In genomic region chr13:86563308-86563707, GRCh38 we compare ENCODE assay signal across 17 cellular contexts.
DNase-seq lines count a peak whose midpoint lies in the region; ATAC-seq and TF ChIP-seq lines count a peak whose summit lies in the region.
"Had no signal": no experiment of that assay in that cellular context is flagged by ENCODE, and none has a peak within 500 bp of the region (broad histone marks: within the 10 kb centered on the region; RNA-seq: fewer than 3 reads in every experiment).

No MANE protein-coding gene starts in this region.

- no peak for ATAC-seq in GM18873 (IDR thresholded peaks at IDR 0.05; ENCODE audit: low FRiP score, unreplicated experiment)
- ATAC-seq: left colon had no signal

- no peak overlapping the region for H3K4me3 ChIP-seq in AG10803 (ENCODE audit: low read length)
- no peak overlapping the region for H3K4me3 ChIP-seq in BE2C (ENCODE audit: low read depth, low read length)
- no peak overlapping the region for H3K4me3 ChIP-seq in brain microvascular endothelial cell (ENCODE audit: low read depth, low read length)
- H3K4me3 ChIP-seq: dorsolateral prefrontal cortex, esophagus squamous epithelium had no signal

- peak; percentile 43 for DNase-seq in AG10803 (ENCODE audit: low read depth)
- peak; percentile 14 for DNase-seq in LHCN-M2 (ENCODE audit: low read depth)
- peak; percentile 80 for DNase-seq in astrocyte of the hippocampus (ENCODE audit: low read depth, low spot score)
- peak; percentile 50 for DNase-seq in glomerular visceral epithelial cell (ENCODE audit: extremely low spot score)
- DNase-seq in BE2C: no peak
- DNase-seq in brain microvascular endothelial cell: no peak
- no peak for DNase-seq in NCI-H2227 (lab: John Stamatoyannopoulos, UW; ENCODE audit: unreplicated experiment)
- DNase-seq: activated CD4-positive, alpha-beta T cell treated with anti-CD3 and anti-CD28 coated beads, Interleukin-2, amount 50 U/mL, for 48 hours; activated naive CD4-positive, alpha-beta T cell treated with anti-CD3 and anti-CD28 coated beads, Interleukin-2, amount 50 U/mL, for 16 hours; activated T-cell treated with anti-CD3 and anti-CD28 coated beads, Interleukin-2, amount 50 U/mL, for 24 hours; dorsolateral prefrontal cortex; esophagus squamous epithelium; left colon; NCI-H82; nucleus accumbens had no signal

- no peak overlapping the region for H3K27ac ChIP-seq in brain microvascular endothelial cell
- H3K27ac ChIP-seq: dorsolateral prefrontal cortex, esophagus squamous epithelium, KMS-11 had no signal

- H3K27me3 ChIP-seq in BE2C: no peaks in the 10 kb centered on the region
- no peaks in the 10 kb centered on the region for H3K27me3 ChIP-seq in brain microvascular endothelial cell (replicated peaks)
- H3K27me3 ChIP-seq: dorsolateral prefrontal cortex, esophagus squamous epithelium had no signal

- in situ Hi-C loops in brain microvascular endothelial cell (cut with HindIII; ENCODE audit: low pct_ligation_motif_present, low sequenced_read_pairs): no loop called here

- TF ChIP-seq CTCF in AG10803 (conservative IDR thresholded peaks at IDR 0.05; ENCODE audit: low read length) (no peak), BE2C (IDR thresholded peaks at IDR 0.05; ENCODE audit: low read depth, low read length) (no peak), brain microvascular endothelial cell (IDR thresholded peaks at IDR 0.05; ENCODE audit: low read depth, low read length, missing control alignments) (no peak)

- H3K4me1 ChIP-seq in BE2C: no peaks in the 10 kb centered on the region
- H3K4me1 ChIP-seq: esophagus squamous epithelium had no signal

- H3K36me3 ChIP-seq in BE2C: no peaks in the 10 kb centered on the region
- H3K36me3 ChIP-seq in brain microvascular endothelial cell (replicated peaks): no peaks in the 10 kb centered on the region
- H3K36me3 ChIP-seq: esophagus squamous epithelium had no signal

- no peaks in the 10 kb centered on the region for H3K9me3 ChIP-seq in BE2C
- H3K9me3 ChIP-seq: esophagus squamous epithelium had no signal

Comparison
In these comparisons a context has a peak if more than half of its experiments do, and no peak if none do; other contexts are left out.
1. DNase-seq: peak in AG10803 (single experiment), LHCN-M2 (single experiment), astrocyte of the hippocampus (single experiment) and glomerular visceral epithelial cell (single experiment); none in BE2C (single experiment), brain microvascular endothelial cell (single experiment) and NCI-H2227 (single experiment).